In genomic region chrX:65673857-65674350, GRCh38 we compare ENCODE assay signal across 11 cellular contexts. TPM values are rescaled to one million over a fixed set of nuclear protein-coding genes. Genes with fewer than 3 reads are reported as not detected.
DNase-seq lines count a peak whose midpoint lies in the region; ATAC-seq and TF ChIP-seq lines count a peak whose summit lies in the region.
"Had no signal": no experiment of that assay in that cellular context is flagged by ENCODE, and none has a peak within 500 bp of the region (broad histone marks: within the 10 kb centered on the region; RNA-seq: fewer than 3 reads in every experiment).

No MANE protein-coding gene starts in this region.

- DNase-seq in A673 (ENCODE audit: low spot score) (no peak), caudate nucleus (lab: John Stamatoyannopoulos, UW) (no peak), hepatocyte (ENCODE audit: low spot score) (no peak), NCI-H2196 treated with DMSO at 0.1 percent for 48 hours (lab: John Stamatoyannopoulos, UW; ENCODE audit: unreplicated experiment) (no peak), kidney glomerular epithelial cell (lab: John Stamatoyannopoulos, UW) (no peak)
- DNase-seq: Caco-2; NCI-H1694 treated with DMSO at 0.1 percent for 48 hours; stimulated activated CD4-positive, alpha-beta T cell treated with anti-CD3 and anti-CD28 coated beads, Interleukin-4, amount 100 ng/mL, for 4 hours had no signal

- no peak for TF ChIP-seq CTCF in A673 (conservative IDR thresholded peaks at IDR 0.05; ENCODE audit: low read depth, low read length)
- no peak for TF ChIP-seq CTCF in KMS-11 (conservative IDR thresholded peaks at IDR 0.05; ENCODE audit: low read depth, low read length)
- TF ChIP-seq CTCF in hepatocyte (IDR thresholded peaks at IDR 0.05; ENCODE audit: poor library complexity) = no peak

- no peak overlapping the region for H3K9ac ChIP-seq in KMS-11
- H3K9ac ChIP-seq in mucosa of rectum (ENCODE audit: low read depth in 1 of 2, low read length in 2 of 2) = peak overlapping the region in 1 of 2 donors; percentile 5

- CTCF ChIA-PET in A673 (lab: Charles Lee) = no interaction called here

- H3K36me3 ChIP-seq in A673 (ENCODE audit: insufficient read depth, low read length, poor library complexity, severe bottlenecking) (no peaks in the 10 kb centered on the region), KMS-11 (ENCODE audit: insufficient read depth) (no peaks in the 10 kb centered on the region), mucosa of rectum (ENCODE audit: control insufficient read depth in 2 of 2, insufficient read depth in 2 of 2, low read length in 2 of 2) (no peaks in the 10 kb centered on the region), hepatocyte (replicated peaks; ENCODE audit: insufficient read depth, low read depth) (no peaks in the 10 kb centered on the region)

- POLR2A ChIA-PET in A673 (lab: Charles Lee; ENCODE audit: low non-redundant PET) = no interaction called here

- H3K9me3 ChIP-seq in A673 (ENCODE audit: low read depth, low read length, poor library complexity, severe bottlenecking) (no peaks in the 10 kb centered on the region), mucosa of rectum (ENCODE audit: control insufficient read depth in 2 of 2, low read length in 2 of 2) (no peaks in the 10 kb centered on the region), hepatocyte (ENCODE audit: low read depth) (no peaks in the 10 kb centered on the region)
- H3K9me3 ChIP-seq: Caco-2 had no signal

- H3K4me2 ChIP-seq in KMS-11 (peak overlapping the region; percentile 42; the same call in 1 of the 2 replicates), hepatocyte (no peak overlapping the region)

- H3K27ac ChIP-seq in A673 (ENCODE audit: low read depth, low read length, poor library complexity, severe bottlenecking) = peak overlapping the region; percentile 42
- H3K27ac ChIP-seq in KMS-11 = peak overlapping the region; percentile 26; the same call in 1 of the 2 replicates
- H3K27ac ChIP-seq in caudate nucleus (ENCODE audit: low read depth, low read length) = peak overlapping the region; percentile 36
- peak overlapping the region; percentile 37 to 40 for H3K27ac ChIP-seq in mucosa of rectum (ENCODE audit: low read depth in 2 of 2, low read length in 2 of 2)
- no peak overlapping the region for H3K27ac ChIP-seq in hepatocyte

- BruUV-seq in A673 (replicated peaks; lab: Mats Ljungman, UMichigan) = no TSS peak

- WGBS in hepatocyte (ENCODE audit: low lambda C conversion rate, missing lambda C conversion rate) = 89% methylated on average over 4 of the region's 4 CpGs

- H3K4me1 ChIP-seq in A673 (ENCODE audit: insufficient read depth, low read length, poor library complexity, severe bottlenecking) (peaks cover 26% of the 10 kb centered on the region), KMS-11 (ENCODE audit: low read depth, poor library complexity, severe bottlenecking) (peaks cover 72% of the 10 kb centered on the region), mucosa of rectum (ENCODE audit: control insufficient read depth in 2 of 2, insufficient read depth in 2 of 2, low read length in 2 of 2) (peaks cover 6 to 8% of the 10 kb centered on the region in 2 donors), hepatocyte (ENCODE audit: insufficient read depth) (no peaks in the 10 kb centered on the region)
- H3K4me1 ChIP-seq: Caco-2 had no signal

- intact Hi-C loops in A673 (cut with micrococcal nuclease; ENCODE audit: unreplicated experiment) = no loop called here

- H4K20me1 ChIP-seq in KMS-11 (ENCODE audit: insufficient read depth) = 0 out of 2 replicates have a peak, but pooled peaks cover 15% of the 10 kb centered on the region
- H4K20me1 ChIP-seq in hepatocyte (ENCODE audit: insufficient read depth, poor library complexity, severe bottlenecking) = no peaks in the 10 kb centered on the region

- H3K9me2 ChIP-seq in hepatocyte (replicated peaks; ENCODE audit: insufficient read depth) = no peaks in the 10 kb centered on the region

- ATAC-seq in HG02938 (IDR thresholded peaks at IDR 0.05; ENCODE audit: unreplicated experiment) = no peak

- H3K27me3 ChIP-seq in A673 (replicated peaks; ENCODE audit: insufficient read depth, low read depth, low read length, poor library complexity) = no peaks in the 10 kb centered on the region
- H3K27me3 ChIP-seq in KMS-11 (ENCODE audit: insufficient read depth, low read depth) = no peaks in the 10 kb centered on the region
- H3K27me3 ChIP-seq in mucosa of rectum (ENCODE audit: control insufficient read depth in 2 of 2, insufficient read depth in 2 of 2, low read length in 2 of 2) = no peaks in the 10 kb centered on the region
- H3K27me3 ChIP-seq in hepatocyte = no peaks in the 10 kb centered on the region

- H3K4me3 ChIP-seq in A673 (ENCODE audit: low read depth, low read length, poor library complexity, severe bottlenecking) (no peak overlapping the region), KMS-11 (IDR thresholded peaks at IDR 0.05; ENCODE audit: insufficient read depth, low read depth, low read length) (no peak overlapping the region), mucosa of rectum (ENCODE audit: low read length in 2 of 2) (peak overlapping the region in 1 of 2 donors; percentile 37), hepatocyte (no peak overlapping the region)

- H3K79me2 ChIP-seq in KMS-11 (ENCODE audit: insufficient read depth, low read depth) (peaks cover 97% of the 10 kb centered on the region), hepatocyte (peaks cover 51% of the 10 kb centered on the region)

- no peak overlapping the region for H2AFZ ChIP-seq in KMS-11 (ENCODE audit: low read depth)
- H2AFZ ChIP-seq in hepatocyte = no peak overlapping the region

RNA-seq across cellular contexts. Expression of gene MSN, which starts 6.5 kb away (rescaled TPM):
- total RNA-seq in A673 (2021) (415 and 468 TPM in 2 replicates), hepatocyte (59.0 and 73.0 TPM in 2 replicates)
- polyA plus RNA-seq in hepatocyte = 73.5 and 81.9 TPM in 2 replicates
